Comparison of ENCODE assay signal across 1 cellular context in the genomic region with DNA sequence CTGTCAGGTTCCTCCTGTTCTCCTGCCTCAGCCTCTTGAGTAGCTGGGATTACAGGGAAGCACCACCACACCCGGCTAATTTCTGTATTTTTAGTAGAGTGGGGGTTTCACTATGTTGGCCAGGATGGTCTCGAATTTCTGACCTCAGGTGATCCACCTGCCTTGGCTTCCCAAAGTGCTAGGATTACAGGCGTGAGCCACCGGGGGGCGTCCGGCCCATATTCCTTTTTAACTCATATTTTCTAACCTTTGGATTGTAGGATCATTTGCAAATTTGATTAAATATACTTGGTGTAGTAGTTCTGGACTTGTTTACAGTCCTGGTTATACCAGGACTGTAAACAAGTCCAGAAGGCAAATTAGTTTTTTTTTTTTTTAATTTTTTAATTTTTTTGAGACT.
TF ChIP-seq lines count a peak whose summit lies in the region.

No MANE protein-coding gene starts in this region.

TF ChIP-seq in GM12878, 131 proteins besides CTCF, POLR2A, EP300 and RAD21:
- TF ChIP-seq ZNF592 (IDR thresholded peaks at IDR 0.05) (no peak), ZNF217 (IDR thresholded peaks at IDR 0.05) (no peak), TCF7 (IDR thresholded peaks at IDR 0.05; ENCODE audit: borderline replicate concordance) (no peak), CBX5 (IDR thresholded peaks at IDR 0.05; ENCODE audit: low read depth) (no peak), LARP7 (IDR thresholded peaks at IDR 0.05) (no peak), STAT3 (IDR thresholded peaks at IDR 0.05; ENCODE audit: low read depth, low read length) (no peak), NR2C1 (IDR thresholded peaks at IDR 0.05) (no peak), SMAD1 (IDR thresholded peaks at IDR 0.05; ENCODE audit: low read depth, partially characterized antibody) (no peak), SPI1 (IDR thresholded peaks at IDR 0.05; ENCODE audit: borderline replicate concordance, insufficient read depth, low read depth, low read length) (no peak), ZNF207 (IDR thresholded peaks at IDR 0.05; ENCODE audit: borderline replicate concordance) (no peak)
